Comparison of ENCODE assay signal across 10 cellular contexts in genomic region chr12:95200128-95200973, GRCh38. TPM values are rescaled to one million over a fixed set of nuclear protein-coding genes. Genes with fewer than 3 reads are reported as not detected.
DNase-seq lines count a peak whose midpoint lies in the region; ATAC-seq, FAIRE-seq and TF ChIP-seq lines count a peak whose summit lies in the region.
"Had no signal": no experiment of that assay in that cellular context is flagged by ENCODE, and none has a peak within 500 bp of the region (broad histone marks: within the 10 kb centered on the region; RNA-seq: fewer than 3 reads in every experiment).

No MANE protein-coding gene starts in this region.

- H3K4me1 ChIP-seq in A549 (peaks cover 67% of the 10 kb centered on the region), colonic mucosa (no peaks in the 10 kb centered on the region), muscle layer of duodenum (ENCODE audit: control insufficient read depth in 1 of 2, insufficient read depth in 2 of 2, low read length in 2 of 2) (peaks cover 18 to 30% of the 10 kb centered on the region in 2 donors)

- peak in 1 of 2 experiments; percentile 3; a peak in 2 of 6 replicates for ATAC-seq in A549

- H3K27me3 ChIP-seq in colonic mucosa = no peaks in the 10 kb centered on the region
- H3K27me3 ChIP-seq in muscle layer of duodenum (ENCODE audit: low read depth, low read length) = no peaks in the 10 kb centered on the region

- peak overlapping the region; percentile 95 to 99 for H3K27ac ChIP-seq in A549
- H3K27ac ChIP-seq in colonic mucosa = peak overlapping the region; percentile 62
- peak overlapping the region; percentile 18 for H3K27ac ChIP-seq in muscle layer of duodenum (ENCODE audit: low read length)

- no peak for TF ChIP-seq EP300 in A549 (IDR thresholded peaks at IDR 0.05)

- CTCF ChIA-PET in A549 (lab: Yijun Ruan, JAX) = interaction anchor here (0.9 to 6.2 kb wide), 7 partner anchors 12 to 135 kb away, joined by 3 to 47 read pairs (median 6); partner anchors contain the start of genes FGD6 and VEZT

- DNase-seq in A549 (ENCODE audit: low read depth in 1 of 2, low spot score in 1 of 2) (peak in 1 of 2 experiments; percentile 68), NCI-H226 (peak; percentile 12), colonic mucosa (no peak), HUDEP-2 (lab: John Stamatoyannopoulos, UW; ENCODE audit: unreplicated experiment in 76 of 76) (no peak), NOMO-1 treated with DMSO at 0.1 percent for 48 hours (lab: John Stamatoyannopoulos, UW; ENCODE audit: unreplicated experiment) (no peak), NOMO-1 (lab: John Stamatoyannopoulos, UW; ENCODE audit: unreplicated experiment in 2 of 2) (no peak)
- no peak for DNase-seq in stimulated activated CD4-positive, alpha-beta T cell treated with anti-CD3 and anti-CD28 coated beads, Interleukin-2, amount 100 ng/mL, for 48 hours
- DNase-seq: activated naive CD4-positive, alpha-beta T cell treated with anti-CD3 and anti-CD28 coated beads, Interleukin-2, amount 10 ng/mL, durations not matched to agents 7 days and 5 days; NCI-H1092 had no signal

- POLR2A ChIA-PET in A549 (lab: Yijun Ruan, JAX) = interaction anchor here (0.6 to 4.6 kb wide), 8 partner anchors 10 to 136 kb away, joined by 3 to 33 read pairs (median 6); partner anchors contain the start of genes FGD6 and VEZT

- TF ChIP-seq RAD21 in A549 (conservative IDR thresholded peaks at IDR 0.05 in 1 of 2, IDR thresholded peaks at IDR 0.05 in 1 of 2) = no peak

- H3K9me3 ChIP-seq in A549 (no peaks in the 10 kb centered on the region), colonic mucosa (no peaks in the 10 kb centered on the region), muscle layer of duodenum (ENCODE audit: control insufficient read depth in 1 of 2, low read length in 2 of 2) (no peaks in the 10 kb centered on the region)

- H3K36me3 ChIP-seq in colonic mucosa (no peaks in the 10 kb centered on the region), muscle layer of duodenum (ENCODE audit: control insufficient read depth in 1 of 2, insufficient read depth in 2 of 2, low read length in 2 of 2) (no peaks in the 10 kb centered on the region)

- peak overlapping the region in 1 of 2 donors; percentile 27 for H3K9ac ChIP-seq in colonic mucosa (ENCODE audit: low read depth in 2 of 2, low read length in 2 of 2)

- H3K4me2 ChIP-seq in A549 = peak overlapping the region; percentile 94

- no peak for TF ChIP-seq POLR2A in A549 (IDR thresholded peaks at IDR 0.05; ENCODE audit: low read length)

- peak overlapping the region; percentile 27 for H3K4me3 ChIP-seq in A549
- H3K4me3 ChIP-seq in colonic mucosa = no peak overlapping the region
- peak overlapping the region; percentile 0 to 14 for H3K4me3 ChIP-seq in muscle layer of duodenum (ENCODE audit: low read depth in 1 of 2, low read length in 2 of 2)

- 10% methylated on average over 6 of the region's 6 CpGs for WGBS in A549 (ENCODE audit: missing lambda C conversion rate)

- no peak for TF ChIP-seq CTCF in A549 (IDR thresholded peaks at IDR 0.05)
- no peak for TF ChIP-seq CTCF in colonic mucosa (IDR thresholded peaks at IDR 0.05)

- FAIRE-seq in A549 (lab: Jason Lieb, UNC) = no peak

- intact Hi-C loops in colonic mucosa (cut with DNase I) = no loop called here

TF ChIP-seq in A549, 52 proteins besides CTCF, POLR2A, EP300 and RAD21:
- 0 out of 2 replicates have a peak, but pooled peaks have one; percentile 13 for TF ChIP-seq ZSCAN20 (CRISPR knock-in tag; IDR thresholded peaks at IDR 0.05)
- TF ChIP-seq RFX5 (IDR thresholded peaks at IDR 0.05) = no peak
- TF ChIP-seq JUN (IDR thresholded peaks at IDR 0.05) = no peak
- TF ChIP-seq CHD2 (IDR thresholded peaks at IDR 0.05; ENCODE audit: low read length, partially characterized antibody) = no peak
- no peak for TF ChIP-seq SREBF2 (IDR thresholded peaks at IDR 0.05)
- no peak for TF ChIP-seq RCOR1 (IDR thresholded peaks at IDR 0.05; ENCODE audit: low read depth, low read length)
- no peak for TF ChIP-seq FOSL2 (IDR thresholded peaks at IDR 0.05)
- TF ChIP-seq FOSL2 (CRISPR knock-in tag; IDR thresholded peaks at IDR 0.05) = peak; percentile 30
- TF ChIP-seq TP53 (CRISPR knock-in tag; IDR thresholded peaks at IDR 0.05) = no peak
- TF ChIP-seq SMC3 (IDR thresholded peaks at IDR 0.05) = no peak
- TF ChIP-seq HEYL (CRISPR knock-in tag; IDR thresholded peaks at IDR 0.05) = no peak
- TF ChIP-seq NFE2L2 (conservative IDR thresholded peaks at IDR 0.05; ENCODE audit: low read length) = no peak
- TF ChIP-seq EHF (CRISPR knock-in tag; IDR thresholded peaks at IDR 0.05) = no peak
- no peak for TF ChIP-seq ZNF302 (CRISPR knock-in tag; IDR thresholded peaks at IDR 0.05)
- no peak for TF ChIP-seq MYC (IDR thresholded peaks at IDR 0.05; ENCODE audit: borderline replicate concordance, low read length)

RNA-seq across cellular contexts. Expression of gene FGD6, which starts 16.9 kb away (rescaled TPM):
- polyA plus RNA-seq in A549 (2011; rRNA removed) (42.0 and 48.0 TPM in 2 replicates), A549 (2017; fragmentation: RNase III; extraction: RNeasy Plus Mini Kit Qiagen cat#74134 plus additional on column Dnase treatment) (15.5 to 17.6 TPM (median 16.5 TPM) in 3 replicates)
- polyA plus RNA-seq in A549 (2012; cell fraction: cytosol; rRNA removed) = 6.0 and 6.7 TPM in 2 replicates
- 10.5 and 17.1 TPM in 2 replicates for polyA plus RNA-seq in A549 (2012; cell fraction: nucleus; rRNA removed)
- 54.8 and 54.9 TPM in 2 replicates for polyA minus RNA-seq in A549 (2011; rRNA and poly(A)+ RNA removed)
- total RNA-seq in colonic mucosa = 10 to 100 TPM in 1 of 2 donors, 1 to 10 TPM in 1; 9.8 to 21.8 TPM

RNA-seq across cellular contexts. Expression of gene VEZT, which starts 17.3 kb away (rescaled TPM):
- polyA plus RNA-seq in A549 (2011; rRNA removed) (256 and 259 TPM in 2 replicates), A549 (2017; fragmentation: RNase III; extraction: RNeasy Plus Mini Kit Qiagen cat#74134 plus additional on column Dnase treatment) (87.1 to 92.3 TPM (median 89.6 TPM) in 3 replicates)
- 45.9 and 52.6 TPM in 2 replicates for polyA plus RNA-seq in A549 (2012; cell fraction: cytosol; rRNA removed)
- polyA plus RNA-seq in A549 (2012; cell fraction: nucleus; rRNA removed) = 20.8 and 28.1 TPM in 2 replicates
- polyA minus RNA-seq in A549 (2011; rRNA and poly(A)+ RNA removed) = 184 and 235 TPM in 2 replicates
- total RNA-seq in colonic mucosa = 10 to 100 TPM; 36.4 to 62.2 TPM

Comparison
In these comparisons a context has a peak if more than half of its experiments do, and no peak if none do; other contexts are left out.
1. H3K27ac ChIP-seq: peak in every context shown above with its lines; median percentile 97 in A549; 62 in colonic mucosa; 18 in muscle layer of duodenum.